ENCODE assay signal across 1 cellular context in genomic region chr12:76348079-76348901, GRCh38.
TF ChIP-seq lines count a peak whose summit lies in the region.

Gene BBS10 (minus strand): TSS chr12:76348415. CDS start chr12:76348358, 57 bp downstream.

TF ChIP-seq in HepG2, 621 proteins besides CTCF, POLR2A, EP300 and RAD21 (continued from another document and continues in another):
- TF ChIP-seq HMGXB3 (CRISPR knock-in tag; IDR thresholded peaks at IDR 0.05; ENCODE audit: borderline replicate concordance) (no peak; the same call in none of the 2 replicates), MTA1 (CRISPR knock-in tag; IDR thresholded peaks at IDR 0.05; ENCODE audit: borderline replicate concordance) (no peak), RNF219 (CRISPR knock-in tag; IDR thresholded peaks at IDR 0.05) (no peak), ZIK1 (CRISPR knock-in tag; IDR thresholded peaks at IDR 0.05; ENCODE audit: borderline replicate concordance, low read depth) (no peak), MED8 (CRISPR knock-in tag; IDR thresholded peaks at IDR 0.05; ENCODE audit: insufficient replicate concordance) (peak; percentile 70), BRD4 (CRISPR knock-in tag; IDR thresholded peaks at IDR 0.05) (peak; percentile 60), TAF15 (IDR thresholded peaks at IDR 0.05; ENCODE audit: low read depth, low read length, poor library complexity, severe bottlenecking) (no peak), ZNF33A (CRISPR knock-in tag; IDR thresholded peaks at IDR 0.05; ENCODE audit: borderline replicate concordance) (no peak), MXD3 (CRISPR knock-in tag; IDR thresholded peaks at IDR 0.05) (no peak), LBX2 (CRISPR knock-in tag; IDR thresholded peaks at IDR 0.05; ENCODE audit: borderline replicate concordance) (no peak), ZNF446 (CRISPR knock-in tag; IDR thresholded peaks at IDR 0.05) (no peak), SAFB2 (CRISPR knock-in tag; IDR thresholded peaks at IDR 0.05; ENCODE audit: borderline replicate concordance, low read depth) (peak; percentile 62; the same call in 1 of the 2 replicates), PRDM15 (CRISPR knock-in tag; IDR thresholded peaks at IDR 0.05) (peak; percentile 90), ZNF180 (CRISPR knock-in tag; IDR thresholded peaks at IDR 0.05; ENCODE audit: borderline replicate concordance, low read depth) (no peak), ZBTB42 (CRISPR knock-in tag; IDR thresholded peaks at IDR 0.05) (no peak), ZNF354B (CRISPR knock-in tag; IDR thresholded peaks at IDR 0.05) (no peak), ARNT2 (CRISPR knock-in tag; IDR thresholded peaks at IDR 0.05; ENCODE audit: low read depth) (0 out of 2 replicates have a peak, but pooled peaks have one; percentile 10), NFKBIZ (CRISPR knock-in tag; IDR thresholded peaks at IDR 0.05) (no peak), DNMT1 (CRISPR knock-in tag; IDR thresholded peaks at IDR 0.05) (no peak), ZNF709 (CRISPR knock-in tag; IDR thresholded peaks at IDR 0.05) (no peak), ZNF652 (CRISPR knock-in tag; IDR thresholded peaks at IDR 0.05; ENCODE audit: borderline replicate concordance, low read depth) (no peak), CREB3 (CRISPR knock-in tag; IDR thresholded peaks at IDR 0.05) (peak; percentile 85; the same call in 1 of the 2 replicates), ZNF143 (CRISPR knock-in tag; IDR thresholded peaks at IDR 0.05) (peak; percentile 53; the same call in 1 of the 2 replicates), ETS1 (CRISPR knock-in tag; IDR thresholded peaks at IDR 0.05) (peak; percentile 76; the same call in 1 of the 2 replicates), ZMYM4 (CRISPR knock-in tag; IDR thresholded peaks at IDR 0.05) (peak; percentile 81), ZNF326 (CRISPR knock-in tag; IDR thresholded peaks at IDR 0.05; ENCODE audit: borderline replicate concordance) (no peak), ZNF562 (CRISPR knock-in tag; IDR thresholded peaks at IDR 0.05; ENCODE audit: borderline replicate concordance) (no peak)
- TF ChIP-seq, protein P1, sequence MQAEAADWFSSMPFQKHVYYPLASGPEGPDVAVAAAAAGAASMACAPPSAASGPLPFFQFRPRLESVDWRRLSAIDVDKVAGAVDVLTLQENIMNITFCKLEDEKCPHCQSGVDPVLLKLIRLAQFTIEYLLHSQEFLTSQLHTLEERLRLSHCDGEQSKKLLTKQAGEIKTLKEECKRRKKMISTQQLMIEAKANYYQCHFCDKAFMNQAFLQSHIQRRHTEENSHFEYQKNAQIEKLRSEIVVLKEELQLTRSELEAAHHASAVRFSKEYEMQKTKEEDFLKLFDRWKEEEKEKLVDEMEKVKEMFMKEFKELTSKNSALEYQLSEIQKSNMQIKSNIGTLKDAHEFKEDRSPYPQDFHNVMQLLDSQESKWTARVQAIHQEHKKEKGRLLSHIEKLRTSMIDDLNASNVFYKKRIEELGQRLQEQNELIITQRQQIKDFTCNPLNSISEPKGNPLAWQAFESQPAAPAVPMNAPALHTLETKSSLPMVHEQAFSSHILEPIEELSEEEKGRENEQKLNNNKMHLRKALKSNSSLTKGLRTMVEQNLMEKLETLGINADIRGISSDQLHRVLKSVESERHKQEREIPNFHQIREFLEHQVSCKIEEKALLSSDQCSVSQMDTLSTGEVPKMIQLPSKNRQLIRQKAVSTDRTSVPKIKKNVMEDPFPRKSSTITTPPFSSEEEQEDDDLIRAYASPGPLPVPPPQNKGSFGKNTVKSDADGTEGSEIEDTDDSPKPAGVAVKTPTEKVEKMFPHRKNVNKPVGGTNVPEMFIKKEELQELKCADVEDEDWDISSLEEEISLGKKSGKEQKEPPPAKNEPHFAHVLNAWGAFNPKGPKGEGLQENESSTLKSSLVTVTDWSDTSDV (CRISPR knock-in tag; IDR thresholded peaks at IDR 0.05) = no peak
- TF ChIP-seq, protein P2, sequence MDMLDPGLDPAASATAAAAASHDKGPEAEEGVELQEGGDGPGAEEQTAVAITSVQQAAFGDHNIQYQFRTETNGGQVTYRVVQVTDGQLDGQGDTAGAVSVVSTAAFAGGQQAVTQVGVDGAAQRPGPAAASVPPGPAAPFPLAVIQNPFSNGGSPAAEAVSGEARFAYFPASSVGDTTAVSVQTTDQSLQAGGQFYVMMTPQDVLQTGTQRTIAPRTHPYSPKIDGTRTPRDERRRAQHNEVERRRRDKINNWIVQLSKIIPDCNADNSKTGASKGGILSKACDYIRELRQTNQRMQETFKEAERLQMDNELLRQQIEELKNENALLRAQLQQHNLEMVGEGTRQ (IDR thresholded peaks at IDR 0.05; ENCODE audit: low read depth, low read length) = no peak
- TF ChIP-seq, protein P2 (CRISPR knock-in tag; IDR thresholded peaks at IDR 0.05; ENCODE audit: borderline replicate concordance) = no peak
- TF ChIP-seq, protein P3, sequence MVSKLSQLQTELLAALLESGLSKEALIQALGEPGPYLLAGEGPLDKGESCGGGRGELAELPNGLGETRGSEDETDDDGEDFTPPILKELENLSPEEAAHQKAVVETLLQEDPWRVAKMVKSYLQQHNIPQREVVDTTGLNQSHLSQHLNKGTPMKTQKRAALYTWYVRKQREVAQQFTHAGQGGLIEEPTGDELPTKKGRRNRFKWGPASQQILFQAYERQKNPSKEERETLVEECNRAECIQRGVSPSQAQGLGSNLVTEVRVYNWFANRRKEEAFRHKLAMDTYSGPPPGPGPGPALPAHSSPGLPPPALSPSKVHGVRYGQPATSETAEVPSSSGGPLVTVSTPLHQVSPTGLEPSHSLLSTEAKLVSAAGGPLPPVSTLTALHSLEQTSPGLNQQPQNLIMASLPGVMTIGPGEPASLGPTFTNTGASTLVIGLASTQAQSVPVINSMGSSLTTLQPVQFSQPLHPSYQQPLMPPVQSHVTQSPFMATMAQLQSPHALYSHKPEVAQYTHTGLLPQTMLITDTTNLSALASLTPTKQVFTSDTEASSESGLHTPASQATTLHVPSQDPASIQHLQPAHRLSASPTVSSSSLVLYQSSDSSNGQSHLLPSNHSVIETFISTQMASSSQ (IDR thresholded peaks at IDR 0.05; ENCODE audit: low read depth) = no peak; the same call in 1 of the 2 replicates
- TF ChIP-seq, protein P3 (CRISPR knock-in tag; IDR thresholded peaks at IDR 0.05; ENCODE audit: borderline replicate concordance) = no peak; the same call in 1 of the 2 replicates
